Comparison of ENCODE assay signal across 1 cellular context in genomic region chr18:25350561-25351201, GRCh38.
TF ChIP-seq lines count a peak whose summit lies in the region.

No MANE protein-coding gene starts in this region.

TF ChIP-seq in HEK293, 187 proteins besides CTCF, POLR2A, EP300 and RAD21 (continued from another document and continues in another):
- TF ChIP-seq ZNF148 (tag by site-specific recombination; IDR thresholded peaks at IDR 0.05; ENCODE audit: borderline replicate concordance) (no peak), ZBTB17 (tag by site-specific recombination; IDR thresholded peaks at IDR 0.05) (0 out of 2 replicates have a peak, but pooled peaks have one; percentile 38), ZNF221 (tag by site-specific recombination; IDR thresholded peaks at IDR 0.05; ENCODE audit: borderline replicate concordance) (no peak), ZBTB10 (tag by site-specific recombination; IDR thresholded peaks at IDR 0.05) (peak; percentile 96), ZNF280C (tag by site-specific recombination; IDR thresholded peaks at IDR 0.05) (no peak), ZNF266 (tag by site-specific recombination; IDR thresholded peaks at IDR 0.05; ENCODE audit: low read depth) (no peak), ZNF211 (tag by site-specific recombination; IDR thresholded peaks at IDR 0.05; ENCODE audit: low read depth) (no peak), ZNF48 (tag by site-specific recombination; IDR thresholded peaks at IDR 0.05) (no peak), ZNF837 (tag by site-specific recombination; IDR thresholded peaks at IDR 0.05) (no peak), MZF1 (tag by site-specific recombination; IDR thresholded peaks at IDR 0.05; ENCODE audit: borderline replicate concordance) (no peak), ZNF202 (tag by site-specific recombination; IDR thresholded peaks at IDR 0.05; ENCODE audit: borderline replicate concordance) (no peak), ZNF629 (tag by site-specific recombination; IDR thresholded peaks at IDR 0.05) (no peak), ZNF621 (tag by site-specific recombination; IDR thresholded peaks at IDR 0.05) (no peak), TCF7L2 (IDR thresholded peaks at IDR 0.05; ENCODE audit: borderline replicate concordance, low read depth, low read length) (no peak), ZNF140 (tag by site-specific recombination; IDR thresholded peaks at IDR 0.05) (no peak), ZBTB44 (tag by site-specific recombination; IDR thresholded peaks at IDR 0.05) (no peak), ZNF792 (tag by site-specific recombination; IDR thresholded peaks at IDR 0.05) (0 out of 2 replicates have a peak, but pooled peaks have one; percentile 29), ZNF639 (tag by site-specific recombination; IDR thresholded peaks at IDR 0.05) (0 out of 2 replicates have a peak, but pooled peaks have one; percentile 37), GLIS1 (tag by site-specific recombination; IDR thresholded peaks at IDR 0.05) (peak; percentile 27), ZNF23 (tag by site-specific recombination; IDR thresholded peaks at IDR 0.05; ENCODE audit: borderline replicate concordance) (no peak), ZNF623 (tag by site-specific recombination; IDR thresholded peaks at IDR 0.05) (no peak), SCRT1 (tag by site-specific recombination; IDR thresholded peaks at IDR 0.05; ENCODE audit: borderline replicate concordance) (no peak), GFI1B (tag by site-specific recombination; IDR thresholded peaks at IDR 0.05) (no peak), KLF9 (tag by site-specific recombination; IDR thresholded peaks at IDR 0.05; ENCODE audit: low read depth) (no peak), ZNF654 (tag by site-specific recombination; IDR thresholded peaks at IDR 0.05; ENCODE audit: low read depth) (no peak), KLF16 (tag by site-specific recombination; IDR thresholded peaks at IDR 0.05) (0 out of 2 replicates have a peak, but pooled peaks have one; percentile 34), ZNF155 (tag by site-specific recombination; IDR thresholded peaks at IDR 0.05) (no peak), ZNF561 (tag by site-specific recombination; IDR thresholded peaks at IDR 0.05; ENCODE audit: borderline replicate concordance) (no peak), ZNF701 (tag by site-specific recombination; IDR thresholded peaks at IDR 0.05) (no peak), BCL11B (tag by site-specific recombination; IDR thresholded peaks at IDR 0.05; ENCODE audit: low read depth) (no peak), ZBTB48 (tag by site-specific recombination; IDR thresholded peaks at IDR 0.05) (no peak), ZNF843 (tag by site-specific recombination; IDR thresholded peaks at IDR 0.05) (0 out of 2 replicates have a peak, but pooled peaks have one; percentile 28), ZNF785 (tag by site-specific recombination; IDR thresholded peaks at IDR 0.05) (peak; percentile 50; the same call in 1 of the 2 replicates), EGR2 (tag by site-specific recombination; IDR thresholded peaks at IDR 0.05; ENCODE audit: low read depth) (peak; percentile 90), HIC1 (tag by site-specific recombination; IDR thresholded peaks at IDR 0.05) (no peak), ZNF433 (tag by site-specific recombination; IDR thresholded peaks at IDR 0.05; ENCODE audit: low read depth) (no peak), ZNF121 (tag by site-specific recombination; IDR thresholded peaks at IDR 0.05) (no peak), ZNF544 (tag by site-specific recombination; IDR thresholded peaks at IDR 0.05) (no peak), SALL2 (tag by site-specific recombination; IDR thresholded peaks at IDR 0.05; ENCODE audit: borderline replicate concordance) (no peak), KLF10 (tag by site-specific recombination; IDR thresholded peaks at IDR 0.05) (no peak), ZNF548 (tag by site-specific recombination; IDR thresholded peaks at IDR 0.05) (no peak), ZNF302 (tag by site-specific recombination; IDR thresholded peaks at IDR 0.05; ENCODE audit: low read depth) (no peak), ZNF501 (tag by site-specific recombination; IDR thresholded peaks at IDR 0.05) (0 out of 2 replicates have a peak, but pooled peaks have one; percentile 20)
- TF ChIP-seq, protein P1, sequence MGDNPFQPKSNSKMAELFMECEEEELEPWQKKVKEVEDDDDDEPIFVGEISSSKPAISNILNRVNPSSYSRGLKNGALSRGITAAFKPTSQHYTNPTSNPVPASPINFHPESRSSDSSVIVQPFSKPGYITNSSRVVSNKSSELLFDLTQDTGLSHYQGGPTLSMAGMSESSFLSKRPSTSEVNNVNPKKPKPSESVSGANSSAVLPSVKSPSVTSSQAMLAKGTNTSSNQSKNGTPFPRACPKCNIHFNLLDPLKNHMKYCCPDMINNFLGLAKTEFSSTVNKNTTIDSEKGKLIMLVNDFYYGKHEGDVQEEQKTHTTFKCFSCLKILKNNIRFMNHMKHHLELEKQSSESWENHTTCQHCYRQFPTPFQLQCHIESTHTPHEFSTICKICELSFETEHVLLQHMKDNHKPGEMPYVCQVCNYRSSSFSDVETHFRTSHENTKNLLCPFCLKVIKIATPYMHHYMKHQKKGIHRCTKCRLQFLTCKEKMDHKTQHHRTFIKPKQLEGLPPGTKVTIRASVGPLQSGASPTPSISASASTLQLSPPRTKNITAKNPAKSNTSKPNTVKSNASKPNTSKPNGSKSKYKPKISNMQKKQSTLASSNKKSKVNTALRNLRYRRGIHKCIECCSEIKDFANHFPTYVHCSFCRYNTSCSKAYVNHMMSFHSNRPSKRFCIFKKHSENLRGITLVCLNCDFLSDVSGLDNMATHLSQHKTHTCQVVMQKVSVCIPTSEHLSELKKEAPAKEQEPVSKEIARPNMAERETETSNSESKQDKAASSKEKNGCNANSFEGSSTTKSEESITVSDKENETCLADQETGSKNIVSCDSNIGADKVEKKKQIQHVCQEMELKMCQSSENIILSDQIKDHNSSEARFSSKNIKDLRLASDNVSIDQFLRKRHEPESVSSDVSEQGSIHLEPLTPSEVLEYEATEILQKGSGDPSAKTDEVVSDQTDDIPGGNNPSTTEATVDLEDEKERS (tag by site-specific recombination; IDR thresholded peaks at IDR 0.05): peak; percentile 27; the same call in 1 of the 2 replicates
- TF ChIP-seq, protein P2, sequence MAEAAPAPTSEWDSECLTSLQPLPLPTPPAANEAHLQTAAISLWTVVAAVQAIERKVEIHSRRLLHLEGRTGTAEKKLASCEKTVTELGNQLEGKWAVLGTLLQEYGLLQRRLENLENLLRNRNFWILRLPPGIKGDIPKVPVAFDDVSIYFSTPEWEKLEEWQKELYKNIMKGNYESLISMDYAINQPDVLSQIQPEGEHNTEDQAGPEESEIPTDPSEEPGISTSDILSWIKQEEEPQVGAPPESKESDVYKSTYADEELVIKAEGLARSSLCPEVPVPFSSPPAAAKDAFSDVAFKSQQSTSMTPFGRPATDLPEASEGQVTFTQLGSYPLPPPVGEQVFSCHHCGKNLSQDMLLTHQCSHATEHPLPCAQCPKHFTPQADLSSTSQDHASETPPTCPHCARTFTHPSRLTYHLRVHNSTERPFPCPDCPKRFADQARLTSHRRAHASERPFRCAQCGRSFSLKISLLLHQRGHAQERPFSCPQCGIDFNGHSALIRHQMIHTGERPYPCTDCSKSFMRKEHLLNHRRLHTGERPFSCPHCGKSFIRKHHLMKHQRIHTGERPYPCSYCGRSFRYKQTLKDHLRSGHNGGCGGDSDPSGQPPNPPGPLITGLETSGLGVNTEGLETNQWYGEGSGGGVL (tag by site-specific recombination; IDR thresholded peaks at IDR 0.05): peak; percentile 98
